Comparison of ENCODE assay signal across 21 cellular contexts in genomic region chr1:80417651-80418050, GRCh38.
DNase-seq lines count a peak whose midpoint lies in the region; ATAC-seq, FAIRE-seq and TF ChIP-seq lines count a peak whose summit lies in the region.
"Had no signal": no experiment of that assay in that cellular context is flagged by ENCODE, and none has a peak within 500 bp of the region (broad histone marks: within the 10 kb centered on the region; RNA-seq: fewer than 3 reads in every experiment).

No MANE protein-coding gene starts in this region.

- no peak overlapping the region for H4K5ac ChIP-seq in mesendoderm (ENCODE audit: low read length)

- no peaks in the 10 kb centered on the region for H3K79me2 ChIP-seq in mesendoderm (ENCODE audit: control insufficient read depth, insufficient read depth, low read length)

- H3K23ac ChIP-seq in mesendoderm (ENCODE audit: low read length), result no peak overlapping the region

- H3K27me3 ChIP-seq in BJ (ENCODE audit: control insufficient read depth, insufficient read depth, low read length), result no peaks in the 10 kb centered on the region
- H3K27me3 ChIP-seq in mesendoderm (ENCODE audit: insufficient read depth, low read length, poor library complexity), result no peaks in the 10 kb centered on the region
- H3K27me3 ChIP-seq: spleen had no signal

- no peak for TF ChIP-seq CTCF in BJ (IDR thresholded peaks at IDR 0.05; ENCODE audit: insufficient read depth, low read depth, low read length)
- no peak for TF ChIP-seq CTCF in epithelial cell of esophagus (IDR thresholded peaks at IDR 0.05; ENCODE audit: insufficient read depth, low read depth, low read length, missing control alignments)

- no peaks in the 10 kb centered on the region for H3K4me1 ChIP-seq in mesendoderm (ENCODE audit: control insufficient read depth, low read depth, low read length)
- H3K4me1 ChIP-seq: spleen had no signal

- no peak overlapping the region for H2BK15ac ChIP-seq in mesendoderm (replicated peaks; ENCODE audit: low read depth)

- H2AK5ac ChIP-seq in mesendoderm (ENCODE audit: low read length), result no peak overlapping the region

- no peak overlapping the region for H2BK5ac ChIP-seq in mesendoderm (ENCODE audit: low read length)

- H3K9ac ChIP-seq in mesendoderm (ENCODE audit: low read length), result no peak overlapping the region

- H3K36me3 ChIP-seq in BJ (ENCODE audit: control insufficient read depth, insufficient read depth, low read length) (no peaks in the 10 kb centered on the region), mesendoderm (ENCODE audit: control insufficient read depth, insufficient read depth, low read length) (no peaks in the 10 kb centered on the region)
- H3K36me3 ChIP-seq: spleen, WERI-Rb-1 had no signal

- no peak for FAIRE-seq in RCC 7860 (lab: Jason Lieb, UNC)
- FAIRE-seq: urothelium cell line had no signal

- WGBS in mesendoderm (ENCODE audit: extremely low coverage, insufficient coverage, low lambda C conversion rate), result no CpG with 5 or more reads among the region's 1 CpG

- no peaks in the 10 kb centered on the region for H3K79me1 ChIP-seq in mesendoderm (ENCODE audit: low read length)

- H3K56ac ChIP-seq in mesendoderm (ENCODE audit: low read length), result no peak overlapping the region

- H2BK120ac ChIP-seq in mesendoderm (ENCODE audit: low read depth, low read length), result no peak overlapping the region

- H4K8ac ChIP-seq in mesendoderm (ENCODE audit: low read depth, low read length), result no peak overlapping the region

- H3K27ac ChIP-seq in mesendoderm (ENCODE audit: low read depth, low read length), result no peak overlapping the region
- H3K27ac ChIP-seq: coronary artery, spleen, WERI-Rb-1 had no signal

- peak; percentile 69 for DNase-seq in BJ (ENCODE audit: low read depth)
- peak; percentile 28 for DNase-seq in RCC 7860 (ENCODE audit: low spot score)
- peak; percentile 86 for DNase-seq in epithelial cell of esophagus (ENCODE audit: low read depth)
- peak; percentile 26 for DNase-seq in mesendoderm
- DNase-seq in NCI-H2107 (lab: John Stamatoyannopoulos, UW), result no peak
- no peak for DNase-seq in anterior cingulate cortex (lab: John Stamatoyannopoulos, UW)
- DNase-seq: activated CD8-positive, alpha-beta memory T cell treated with anti-CD3 and anti-CD28 coated beads for 24 hours; activated naive CD8-positive, alpha-beta T cell treated with anti-CD3 and anti-CD28 coated beads, Interleukin-2, amount 50 U/mL, for 24 hours; Calu3; left ventricle myocardium superior; NCI-H1694 treated with DMSO at 0.1 percent for 48 hours; NCI-H69; posterior cingulate gyrus; spleen; stimulated activated naive CD8-positive, alpha-beta T cell treated with anti-CD3 and anti-CD28 coated beads, Interleukin-15, Interleukin-2, amounts not matched to agents 100 U/mL and 50 U/mL, for 24 hours; WERI-Rb-1 had no signal

- no peak overlapping the region for H3K4me2 ChIP-seq in mesendoderm (ENCODE audit: low read length)

- no peak overlapping the region for H3K4ac ChIP-seq in mesendoderm (ENCODE audit: low read depth, low read length)

- POLR2A ChIA-PET in BJ (lab: Charles Lee), result no interaction called here

- H3K4me3 ChIP-seq in BJ (ENCODE audit: low read depth, low read length) (no peak overlapping the region), epithelial cell of esophagus (ENCODE audit: low read length) (no peak overlapping the region), mesendoderm (ENCODE audit: low read length) (no peak overlapping the region)
- H3K4me3 ChIP-seq: coronary artery, spleen had no signal

- no peak overlapping the region for H3K18ac ChIP-seq in mesendoderm (ENCODE audit: low read length)

- ATAC-seq in HG02852 (IDR thresholded peaks at IDR 0.05; ENCODE audit: unreplicated experiment) (no peak), GM18519 (IDR thresholded peaks at IDR 0.05; ENCODE audit: low FRiP score, unreplicated experiment) (no peak)
- ATAC-seq: activated naive CD8-positive, alpha-beta T cell treated with anti-CD3 and anti-CD28 coated beads, Interleukin-2, amount 50 U/mL, for 24 hours; esophagus mucosa; left ventricle myocardium superior; stimulated activated naive CD8-positive, alpha-beta T cell treated with anti-CD3 and anti-CD28 coated beads, Interleukin-15, Interleukin-2, amounts not matched to agents 100 U/mL and 50 U/mL, for 24 hours had no signal

- CTCF ChIA-PET in BJ (lab: Yijun Ruan, JAX), result no interaction called here

Comparison
In these comparisons a context has a peak if more than half of its experiments do, and no peak if none do; other contexts are left out.
1. DNase-seq: peak in BJ (single experiment), RCC 7860 (single experiment), epithelial cell of esophagus (single experiment) and mesendoderm (single experiment); none in NCI-H2107 (single experiment) and anterior cingulate cortex (0 of 58).